ENCODE assay signal across 23 cellular contexts in the genomic region with DNA sequence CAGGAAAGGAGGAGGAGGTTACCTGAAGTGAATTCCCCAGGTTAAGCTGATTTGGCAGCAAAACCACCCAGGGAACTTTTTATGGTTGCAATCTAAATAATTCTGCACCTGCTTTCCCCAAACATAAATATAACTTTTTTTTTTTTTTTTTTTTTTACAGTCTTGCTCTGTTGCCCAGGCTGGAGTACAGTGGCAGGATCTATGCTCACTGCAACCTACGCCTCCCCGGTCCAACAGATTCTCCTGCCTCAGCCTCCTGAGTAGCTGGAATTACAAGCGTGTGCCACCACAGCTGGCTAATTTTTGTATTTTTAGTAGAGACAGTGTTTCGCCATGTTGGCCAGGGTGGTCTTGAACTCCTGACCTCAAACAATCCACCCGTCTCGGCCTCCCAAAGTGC. TPM values are rescaled to one million over a fixed set of nuclear protein-coding genes. Genes with fewer than 3 reads are reported as not detected.
DNase-seq lines count a peak whose midpoint lies in the region; ATAC-seq, FAIRE-seq and TF ChIP-seq lines count a peak whose summit lies in the region.
"Had no signal": no experiment of that assay in that cellular context is flagged by ENCODE, and none has a peak within 500 bp of the region (broad histone marks: within the 10 kb centered on the region; RNA-seq: fewer than 3 reads in every experiment).

No MANE protein-coding gene starts in this region.

- in situ Hi-C loops in HepG2 (cut with HindIII; ENCODE audit: extremely low pct_ligation_motif_present, low pct_unique_long_range_greater_than_20kb) = no loop called here

- H3K4me1 ChIP-seq in liver (ENCODE audit: control insufficient read depth in 4 of 4, insufficient read depth in 4 of 4, low read length in 3 of 4) (peaks cover 4 to 13% (median 9%) of the 10 kb centered on the region in 4 donors), HepG2 (ENCODE audit: insufficient read depth, low read length) (peaks cover 9% of the 10 kb centered on the region), skeletal muscle tissue (ENCODE audit: control insufficient read depth in 3 of 3, insufficient read depth in 3 of 3, low read length in 3 of 3) (peaks cover 0 to 13% (median 7%) of the 10 kb centered on the region in 3 donors)

- H3K9me3 ChIP-seq in liver (ENCODE audit: control insufficient read depth in 4 of 4, low read length in 3 of 4) (peaks cover 0 to 4% (median 1%) of the 10 kb centered on the region in 4 donors), HepG2 (ENCODE audit: low read length) (no peaks in the 10 kb centered on the region), skeletal muscle tissue (ENCODE audit: control insufficient read depth in 3 of 3, low read length in 3 of 3) (peaks cover 0 to 5% (median 5%) of the 10 kb centered on the region in 3 donors)

- no TSS peak for BruUV-seq in HepG2 (replicated peaks; lab: Mats Ljungman, UMichigan)

- no peak overlapping the region for H3K9ac ChIP-seq in liver (ENCODE audit: low read depth in 1 of 2, low read length in 2 of 2)
- H3K9ac ChIP-seq in HepG2 (ENCODE audit: insufficient read depth, low read depth, low read length) = no peak overlapping the region
- H3K9ac ChIP-seq in skeletal muscle tissue (ENCODE audit: low read depth in 1 of 3, low read length in 3 of 3) = peak overlapping the region in 2 of 3 donors; percentile 70 to 71
- H3K9ac ChIP-seq: BLaER1 treated with 17β-estradiol and CSF1 and Interleukin-3, amounts not matched to agents 10 nM and 100 nM had no signal

- no peak for DNase-seq in HepG2 (ENCODE audit: low spot score)
- no peak for DNase-seq in left lobe of liver (ENCODE audit: low spot score)
- DNase-seq in HCEC 1CT = no peak
- no peak for DNase-seq in hippocampal formation (lab: John Stamatoyannopoulos, UW)
- no peak for DNase-seq in GM12891 (ENCODE audit: insufficient read length, low spot score)
- DNase-seq: ACHN; activated naive CD4-positive, alpha-beta T cell; activated T-cell treated with anti-CD3 and anti-CD28 coated beads, Interleukin-2, amount 50 U/mL, for 1 hour; amniotic stem cell; effector CD8-positive, alpha-beta T cell; MM.1S; NCI-H1417 treated with DMSO at 0.1 percent for 48 hours; SIG-M5; T-cell had no signal

- no peak overlapping the region for H2AFZ ChIP-seq in HepG2 (ENCODE audit: low read length)

- H3K27ac ChIP-seq in liver (ENCODE audit: low read depth in 1 of 2, low read length in 2 of 2) (peak overlapping the region; percentile 73 to 77), HepG2 (ENCODE audit: extremely low read length, insufficient read depth, low read length) (no peak overlapping the region), skeletal muscle tissue (ENCODE audit: low read depth, low read length) (peak overlapping the region; percentile 92)
- H3K27ac ChIP-seq: BLaER1 treated with 17β-estradiol and CSF1 and Interleukin-3, amounts not matched to agents 10 nM and 100 nM; tibial nerve had no signal

- TF ChIP-seq CTCF in liver (IDR thresholded peaks at IDR 0.05; ENCODE audit: low read depth, low read length, missing input control) (no peak), HepG2 (CRISPR knock-in tag; IDR thresholded peaks at IDR 0.05) (no peak)

- POLR2A ChIA-PET in HepG2 (lab: Yijun Ruan, JAX) = no interaction called here

- TF ChIP-seq EP300 in HepG2 (IDR thresholded peaks at IDR 0.05; ENCODE audit: low read depth in 2 of 2, low read length in 2 of 2) (no peak), HepG2 (CRISPR knock-in tag; IDR thresholded peaks at IDR 0.05; ENCODE audit: borderline replicate concordance) (no peak)

- 59% methylated on average over 6 of the region's 6 CpGs for WGBS in liver
- WGBS in HepG2 (ENCODE audit: low lambda C conversion rate) = 50% methylated on average over 6 of the region's 6 CpGs

- no peak overlapping the region for H3K4me2 ChIP-seq in HepG2 (ENCODE audit: low read depth, low read length)
- H3K4me2 ChIP-seq: BLaER1 treated with 17β-estradiol and CSF1 and Interleukin-3, amounts not matched to agents 10 nM and 100 nM had no signal

- FAIRE-seq in HepG2 (lab: Jason Lieb, UNC) (no peak), GM12891 (lab: Jason Lieb, UNC) (no peak)
- FAIRE-seq: D721Med, TTC549 had no signal

- H3K4me3 ChIP-seq in liver (ENCODE audit: low read depth in 1 of 3, low read length in 3 of 3) (no peak overlapping the region), HepG2 (replicated peaks in 1 of 3; ENCODE audit: insufficient read depth in 1 of 3, low read depth in 2 of 3, low read length in 3 of 3) (no peak overlapping the region), skeletal muscle tissue (ENCODE audit: low read length in 3 of 3) (peak overlapping the region; percentile 39 to 55 (median 52))
- H3K4me3 ChIP-seq: BLaER1 treated with 17β-estradiol and CSF1 and Interleukin-3, amounts not matched to agents 10 nM and 100 nM; skin epidermis had no signal

- H3K79me2 ChIP-seq in HepG2 (ENCODE audit: insufficient read depth, low read length) = no peaks in the 10 kb centered on the region

- ATAC-seq in HepG2 (no peak), left lobe of liver (peak; percentile 14)
- no peak for ATAC-seq in activated CD4-positive, CD25-positive, alpha-beta regulatory T cell treated with anti-CD3 and anti-CD28 coated beads, Interleukin-2, amount 50 U/mL, for 24 hours
- ATAC-seq: stimulated activated memory B cell treated with anti-CD40 and anti-IgM and Interleukin-4, amounts not matched to agents 10 μg/mL and 1 μg/mL and 100 μg/mL, for 72 hours; T-cell had no signal

- no peaks in the 10 kb centered on the region for H4K20me1 ChIP-seq in HepG2 (ENCODE audit: insufficient read depth, low read length)
- H4K20me1 ChIP-seq: BLaER1 treated with 17β-estradiol and CSF1 and Interleukin-3, amounts not matched to agents 10 nM and 100 nM had no signal

- H3K36me3 ChIP-seq in liver (ENCODE audit: control insufficient read depth in 4 of 4, insufficient read depth in 3 of 4, low read depth in 1 of 4, low read length in 3 of 4) (no peaks in the 10 kb centered on the region), HepG2 (replicated peaks in 1 of 2; ENCODE audit: control insufficient read depth in 1 of 2, insufficient read depth in 2 of 2, low read length in 2 of 2) (no peaks in the 10 kb centered on the region), skeletal muscle tissue (ENCODE audit: control insufficient read depth in 3 of 3, insufficient read depth in 3 of 3, low read length in 3 of 3) (no peaks in the 10 kb centered on the region)
- H3K36me3 ChIP-seq: tibial nerve had no signal

- TF ChIP-seq POLR2A in HepG2 (IDR thresholded peaks at IDR 0.05; ENCODE audit: insufficient read depth in 1 of 2, low read depth in 2 of 2, low read length in 2 of 2) = no peak
- no peak for TF ChIP-seq POLR2A in GM12891 (IDR thresholded peaks at IDR 0.05; ENCODE audit: low read depth, low read length)

- intact Hi-C loops in HepG2 (cut with micrococcal nuclease; ENCODE audit: unreplicated experiment) = no loop called here

- CTCF ChIA-PET in HepG2 (lab: Yijun Ruan, JAX; ENCODE audit: low intra/inter-chr PET ratio, low total read pairs) = no interaction called here

- H3K27me3 ChIP-seq in liver (ENCODE audit: control insufficient read depth in 4 of 4, insufficient read depth in 4 of 4, low read length in 3 of 4) = no peaks in the 10 kb centered on the region
- H3K27me3 ChIP-seq in HepG2 (ENCODE audit: control insufficient read depth in 1 of 2, insufficient read depth in 2 of 2, low read length in 2 of 2) = no peaks in the 10 kb centered on the region
- H3K27me3 ChIP-seq in skeletal muscle tissue (ENCODE audit: control insufficient read depth in 3 of 3, insufficient read depth in 3 of 3, low read length in 3 of 3) = no peaks in the 10 kb centered on the region
- H3K27me3 ChIP-seq: BLaER1 treated with 17β-estradiol and CSF1 and Interleukin-3, amounts not matched to agents 10 nM and 100 nM; tibial nerve had no signal

- TF ChIP-seq RAD21 in liver (IDR thresholded peaks at IDR 0.05) = no peak
- TF ChIP-seq RAD21 in HepG2 (CRISPR knock-in tag; IDR thresholded peaks at IDR 0.05) = no peak

TF ChIP-seq in liver, 16 proteins besides CTCF, POLR2A, EP300 and RAD21 (continues in another document):
- TF ChIP-seq FOXA2 (IDR thresholded peaks at IDR 0.05) = no peak

TF ChIP-seq in HepG2, 621 proteins besides CTCF, POLR2A, EP300 and RAD21 (continues in another document):
- TF ChIP-seq NFATC3 (CRISPR knock-in tag; IDR thresholded peaks at IDR 0.05) (no peak), TSC22D2 (CRISPR knock-in tag; IDR thresholded peaks at IDR 0.05; ENCODE audit: borderline replicate concordance) (no peak), HNRNPH1 (optimal IDR thresholded peaks at IDR 0.05; ENCODE audit: low read depth, low read length) (no peak)

TF ChIP-seq in GM12891, 5 proteins besides CTCF, POLR2A, EP300 and RAD21 (continues in another document):
- no peak for TF ChIP-seq TAF1 (IDR thresholded peaks at IDR 0.05; ENCODE audit: low read depth, low read length)
- no peak for TF ChIP-seq PAX5 (IDR thresholded peaks at IDR 0.05; ENCODE audit: insufficient read depth, low read length, severe bottlenecking)
- TF ChIP-seq POU2F2 (IDR thresholded peaks at IDR 0.05; ENCODE audit: low read depth, low read length) = no peak

RNA-seq across cellular contexts. Expression of a gene that starts 16.1 kb away (rescaled TPM):
- total RNA-seq in liver (10 to 100 TPM; 65.3 to 75.4 TPM), HepG2 (2016; rRNA removed; fragmentation: Illumina TruSeq; extraction: Trizol) (109 and 209 TPM in 2 replicates), left lobe of liver (76.0 TPM), skeletal muscle tissue (156 TPM)
- polyA plus RNA-seq in liver (10 to 100 TPM; 26.2 to 33.3 TPM), HepG2 (2011; rRNA removed) (33.8 and 46.9 TPM in 2 replicates)
- 28.8 and 29.0 TPM in 2 replicates for total RNA-seq in HepG2 (2016; cell fraction: cytosol; rRNA removed; fragmentation: Illumina TruSeq; extraction: Trizol; ENCODE audit: low read depth)
- total RNA-seq in HepG2 (2016; cell fraction: insoluble cytoplasmic fraction; rRNA removed; fragmentation: Illumina TruSeq; extraction: Trizol) = 121 and 212 TPM in 2 replicates
- 59.6 and 72.2 TPM in 2 replicates for total RNA-seq in HepG2 (2016; cell fraction: membrane; rRNA removed; fragmentation: Illumina TruSeq; extraction: Trizol)
- 57.8 and 68.3 TPM in 2 replicates for total RNA-seq in HepG2 (2016; cell fraction: nucleus; rRNA removed; fragmentation: Illumina TruSeq; extraction: Trizol)
- polyA plus RNA-seq in HepG2 (2011; cell fraction: cytosol; rRNA removed) = 16.7 and 32.3 TPM in 2 replicates
- polyA plus RNA-seq in HepG2 (2011; cell fraction: nucleus; rRNA removed) = 10.9 and 14.0 TPM in 2 replicates
- 59.6 and 76.3 TPM in 2 replicates for polyA plus RNA-seq in HepG2 (2012)
- polyA plus RNA-seq in HepG2 (2016; cell fraction: cytosol; fragmentation: Illumina TruSeq; extraction: Trizol; ENCODE audit: low read depth) = 16.4 and 17.8 TPM in 2 replicates
- polyA plus RNA-seq in HepG2 (2016; cell fraction: insoluble cytoplasmic fraction; fragmentation: Illumina TruSeq; extraction: Trizol; ENCODE audit: low read depth) = 155 and 164 TPM in 2 replicates
- 52.5 and 53.7 TPM in 2 replicates for polyA plus RNA-seq in HepG2 (2016; cell fraction: membrane; fragmentation: Illumina TruSeq; extraction: Trizol; ENCODE audit: low read depth)
- polyA plus RNA-seq in HepG2 (2016; cell fraction: nucleus; fragmentation: Illumina TruSeq; extraction: Trizol; ENCODE audit: insufficient read depth, low read depth) = 64.6 and 65.7 TPM in 2 replicates
- 97.2 and 138 TPM in 2 replicates for polyA minus RNA-seq in HepG2 (2011; rRNA and poly(A)+ RNA removed; ENCODE audit: low replicate concordance)
- polyA minus RNA-seq in HepG2 (2011; cell fraction: cytosol; rRNA and poly(A)+ RNA removed) = 91.3 and 96.5 TPM in 2 replicates
- 80.1 and 83.7 TPM in 2 replicates for polyA minus RNA-seq in HepG2 (2011; cell fraction: nucleus; rRNA and poly(A)+ RNA removed)
- polyA plus RNA-seq in GM12891 (2012; ENCODE audit: low read depth, missing spikeins) = 32.1 TPM

Comparison
In these comparisons a context has a peak if more than half of its experiments do, and no peak if none do; other contexts are left out.
1. H3K4me3 ChIP-seq: peak in skeletal muscle tissue (3 of 3); none in liver (0 of 3) and HepG2 (0 of 3).
2. H3K9ac ChIP-seq: peak in skeletal muscle tissue (2 of 3); none in liver (0 of 2) and HepG2 (single experiment).